In genomic region chr7:45921699-45922519, GRCh38 we compare ENCODE assay signal across 9 cellular contexts. TPM values are rescaled to one million over a fixed set of nuclear protein-coding genes. Genes with fewer than 3 reads are reported as not detected.
DNase-seq lines count a peak whose midpoint lies in the region; TF ChIP-seq lines count a peak whose summit lies in the region.
"Had no signal": no experiment of that assay in that cellular context is flagged by ENCODE, and none has a peak within 500 bp of the region (broad histone marks: within the 10 kb centered on the region; RNA-seq: fewer than 3 reads in every experiment).

No MANE protein-coding gene starts in this region.

- no peaks in the 10 kb centered on the region for H3K9me3 ChIP-seq in iPS-15b (ENCODE audit: control insufficient read depth, insufficient read depth, low read length)
- no peaks in the 10 kb centered on the region for H3K9me3 ChIP-seq in skeletal muscle tissue (ENCODE audit: control insufficient read depth in 3 of 3, low read length in 3 of 3)

- DNase-seq in T-helper 1 cell: no peak
- DNase-seq in NCI-H1105 (lab: John Stamatoyannopoulos, UW): peak; percentile 51
- DNase-seq in astrocyte of the cerebellum (ENCODE audit: low read depth): peak; percentile 56
- no peak for DNase-seq in NCI-H69 (lab: John Stamatoyannopoulos, UW)
- no peak for DNase-seq in NCI-H2171 treated with DMSO at 0.1 percent for 48 hours (lab: John Stamatoyannopoulos, UW)

- H3K4me1 ChIP-seq in iPS-15b (ENCODE audit: control insufficient read depth, insufficient read depth, low read length) (peaks cover 18% of the 10 kb centered on the region), skeletal muscle tissue (ENCODE audit: control insufficient read depth in 3 of 3, insufficient read depth in 3 of 3, low read length in 3 of 3) (peaks cover 20 to 43% (median 31%) of the 10 kb centered on the region in 3 donors)

- H3K27ac ChIP-seq in skeletal muscle tissue (ENCODE audit: low read depth, low read length): no peak overlapping the region

- in situ Hi-C loops in astrocyte of the cerebellum (cut with HindIII; ENCODE audit: low sequenced_read_pairs): no loop called here

- H3K4me3 ChIP-seq in astrocyte of the cerebellum (ENCODE audit: low read depth, low read length) (peak overlapping the region; percentile 57), iPS-15b (ENCODE audit: low read depth, low read length) (peak overlapping the region; percentile 66), skeletal muscle tissue (ENCODE audit: low read length in 3 of 3) (peak overlapping the region; percentile 41 to 74 (median 45))

- H3K27ac Mint-ChIP-seq in T-helper 1 cell treated with Interleukin-12 subunit alpha and Interleukin-12 subunit beta and Interleukin-4 antibody, amounts not matched to agents 30 μg/mL and 1 μg/mL, for 36 hours: no peak overlapping the region

- peaks cover 2% of the 10 kb centered on the region for H3K36me3 Mint-ChIP-seq in T-helper 1 cell treated with Interleukin-12 subunit alpha and Interleukin-12 subunit beta and Interleukin-4 antibody, amounts not matched to agents 30 μg/mL and 1 μg/mL, for 36 hours (ENCODE audit: low read depth)

- H3K4me3 Mint-ChIP-seq in T-helper 1 cell treated with Interleukin-12 subunit alpha and Interleukin-12 subunit beta and Interleukin-4 antibody, amounts not matched to agents 30 μg/mL and 1 μg/mL, for 36 hours: peak overlapping the region; percentile 30

- peaks cover 73% of the 10 kb centered on the region for H3K27me3 Mint-ChIP-seq in T-helper 1 cell treated with Interleukin-12 subunit alpha and Interleukin-12 subunit beta and Interleukin-4 antibody, amounts not matched to agents 30 μg/mL and 1 μg/mL, for 36 hours (ENCODE audit: low read depth)

- H3K9me3 Mint-ChIP-seq in T-helper 1 cell treated with Interleukin-12 subunit alpha and Interleukin-12 subunit beta and Interleukin-4 antibody, amounts not matched to agents 30 μg/mL and 1 μg/mL, for 36 hours: no peaks in the 10 kb centered on the region

- TF ChIP-seq CTCF in astrocyte of the cerebellum (IDR thresholded peaks at IDR 0.05; ENCODE audit: low read depth, low read length, missing control alignments): peak; percentile 98

- no peaks in the 10 kb centered on the region for H3K36me3 ChIP-seq in iPS-15b (ENCODE audit: control insufficient read depth, insufficient read depth, low read length)
- no peaks in the 10 kb centered on the region for H3K36me3 ChIP-seq in skeletal muscle tissue (ENCODE audit: control insufficient read depth in 3 of 3, insufficient read depth in 3 of 3, low read length in 3 of 3)

- H3K4me1 Mint-ChIP-seq in T-helper 1 cell treated with Interleukin-12 subunit alpha and Interleukin-12 subunit beta and Interleukin-4 antibody, amounts not matched to agents 30 μg/mL and 1 μg/mL, for 36 hours (ENCODE audit: low read depth): peaks cover 19% of the 10 kb centered on the region

- H3K9ac ChIP-seq in iPS-15b (ENCODE audit: low read depth, low read length) (no peak overlapping the region), skeletal muscle tissue (ENCODE audit: low read depth in 1 of 3, low read length in 3 of 3) (peak overlapping the region in 1 of 3 donors; percentile 72)

- H3K27me3 ChIP-seq in iPS-15b (ENCODE audit: control insufficient read depth, insufficient read depth, low read length) (peaks cover 52% of the 10 kb centered on the region), skeletal muscle tissue (ENCODE audit: control insufficient read depth in 3 of 3, insufficient read depth in 3 of 3, low read length in 3 of 3) (peaks cover 21 to 57% (median 29%) of the 10 kb centered on the region in 3 donors)

RNA-seq across cellular contexts. Expression of gene IGFBP3, which starts 0.8 kb away (rescaled TPM):
- 112 TPM for total RNA-seq in skeletal muscle tissue

RNA-seq across cellular contexts. Expression of gene IGFBP1, which starts 33.6 kb away (rescaled TPM):
- not detected for total RNA-seq in skeletal muscle tissue
- total RNA-seq: frontal cortex had no signal

RNA-seq across cellular contexts. Expression of gene CCDC201, which starts 49.0 kb away (rescaled TPM):
- total RNA-seq in skeletal muscle tissue: not detected
- total RNA-seq: frontal cortex had no signal

Comparison
In these comparisons a context has a peak if more than half of its experiments do, and no peak if none do; other contexts are left out.
1. DNase-seq: peak in NCI-H1105 (single experiment) and astrocyte of the cerebellum (single experiment); none in T-helper 1 cell (0 of 5), NCI-H69 (single experiment) and NCI-H2171 treated with DMSO at 0.1 percent for 48 hours (single experiment).
2. Peak in every context shown above with its lines, with median percentiles within 50 percentile points of each other: H3K4me3 ChIP-seq.